8 cellular contexts compared by ENCODE assay signal in the genomic region with DNA sequence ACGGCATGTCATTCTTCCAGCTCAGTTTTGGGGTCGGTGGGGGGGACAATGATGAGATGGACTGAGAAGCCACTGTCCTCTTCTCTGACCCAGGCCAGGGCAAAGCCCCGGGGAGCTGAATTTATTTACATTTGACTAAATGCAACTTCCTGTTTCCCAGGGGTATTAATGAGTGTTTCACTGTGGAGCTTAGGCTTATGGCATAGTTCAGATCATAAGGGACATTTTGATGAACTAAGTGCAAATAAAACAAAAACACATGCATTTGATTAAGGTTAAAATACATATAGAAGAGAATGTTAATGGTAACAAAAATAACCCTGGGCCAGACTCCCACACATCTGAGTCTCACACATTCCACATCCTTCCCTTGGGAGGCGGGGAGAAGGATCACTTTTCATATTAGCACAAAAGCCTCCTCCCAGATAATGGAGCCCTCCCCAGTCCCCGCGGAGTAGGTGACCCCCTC.
DNase-seq lines count a peak whose midpoint lies in the region; ATAC-seq, FAIRE-seq and TF ChIP-seq lines count a peak whose summit lies in the region.

No MANE protein-coding gene starts in this region.

- H3K36me3 ChIP-seq in uterus: no peaks in the 10 kb centered on the region

- no peaks in the 10 kb centered on the region for H3K9me3 ChIP-seq in uterus

- intact Hi-C loops in natural killer cell (cut with micrococcal nuclease): no loop called here
- intact Hi-C loops in uterus (cut with DNase I; ENCODE audit: low total_unique reads): no loop called here

- peaks cover 27 to 46% of the 10 kb centered on the region in 2 donors for H3K27me3 Mint-ChIP-seq in natural killer cell treated with Interleukin-12 subunit alpha and Interleukin-12 subunit beta and Interleukin-15 and Interleukin-18, amount 100 ng/mL, for 72 hours
- H3K27me3 Mint-ChIP-seq in natural killer cell (ENCODE audit: low read depth in 2 of 2): peaks cover 32 to 61% of the 10 kb centered on the region in 2 donors
- H3K27me3 Mint-ChIP-seq in activated CD4-positive, alpha-beta memory T cell treated with anti-CD3 and anti-CD28 coated beads, Interleukin-2, amount 10 ng/mL, durations not matched to agents 7 days and 5 days: peaks cover 6% of the 10 kb centered on the region

- CTCF ChIA-PET in activated CD4-positive, alpha-beta memory T cell treated with anti-CD3 and anti-CD28 coated beads, Interleukin-2, amount 10 ng/mL, durations not matched to agents 7 days and 5 days (lab: Charles Lee): no interaction called here

- H3K4me3 Mint-ChIP-seq in natural killer cell treated with Interleukin-12 subunit alpha and Interleukin-12 subunit beta and Interleukin-15 and Interleukin-18, amount 100 ng/mL, for 72 hours: peak overlapping the region; percentile 78
- no peak overlapping the region for H3K4me3 Mint-ChIP-seq in natural killer cell
- H3K4me3 Mint-ChIP-seq in activated CD4-positive, alpha-beta memory T cell treated with anti-CD3 and anti-CD28 coated beads, Interleukin-2, amount 10 ng/mL, durations not matched to agents 7 days and 5 days: peak overlapping the region; percentile 80

- TF ChIP-seq POLR2A in uterus (IDR thresholded peaks at IDR 0.05) (no peak), GM18505 (IDR thresholded peaks at IDR 0.05; ENCODE audit: borderline replicate concordance, extremely low read depth, insufficient read depth, insufficient read length) (no peak)

- H3K36me3 Mint-ChIP-seq in natural killer cell treated with Interleukin-12 subunit alpha and Interleukin-12 subunit beta and Interleukin-15 and Interleukin-18, amount 100 ng/mL, for 72 hours: no peaks in the 10 kb centered on the region
- no peaks in the 10 kb centered on the region for H3K36me3 Mint-ChIP-seq in natural killer cell
- no peaks in the 10 kb centered on the region for H3K36me3 Mint-ChIP-seq in activated CD4-positive, alpha-beta memory T cell treated with anti-CD3 and anti-CD28 coated beads, Interleukin-2, amount 10 ng/mL, durations not matched to agents 7 days and 5 days (ENCODE audit: low read depth)

- no peak for FAIRE-seq in frontal cortex (lab: Jason Lieb, UNC)

- TF ChIP-seq CTCF in natural killer cell (IDR thresholded peaks at IDR 0.05): no peak
- no peak for TF ChIP-seq CTCF in uterus (IDR thresholded peaks at IDR 0.05)

- peak overlapping the region; percentile 15 to 47 for H3K27ac Mint-ChIP-seq in natural killer cell treated with Interleukin-12 subunit alpha and Interleukin-12 subunit beta and Interleukin-15 and Interleukin-18, amount 100 ng/mL, for 72 hours
- peak overlapping the region in 1 of 2 donors; percentile 81 for H3K27ac Mint-ChIP-seq in natural killer cell
- peak overlapping the region; percentile 78 for H3K27ac Mint-ChIP-seq in activated CD4-positive, alpha-beta memory T cell treated with anti-CD3 and anti-CD28 coated beads, Interleukin-2, amount 10 ng/mL, durations not matched to agents 7 days and 5 days

- no peak overlapping the region for H3K27ac ChIP-seq in uterus

- no peak for ATAC-seq in natural killer cell treated with Interleukin-12 subunit alpha and Interleukin-12 subunit beta and Interleukin-15 and Interleukin-18, amount 100 ng/mL, for 72 hours
- no peak for ATAC-seq in natural killer cell
- no peak for ATAC-seq in GM18867 (IDR thresholded peaks at IDR 0.05; ENCODE audit: unreplicated experiment)
- no peak for ATAC-seq in GM18505 (IDR thresholded peaks at IDR 0.05; ENCODE audit: unreplicated experiment)

- POLR2A ChIA-PET in activated CD4-positive, alpha-beta memory T cell treated with anti-CD3 and anti-CD28 coated beads, Interleukin-2, amount 10 ng/mL, durations not matched to agents 7 days and 5 days (lab: Charles Lee): interaction anchor here (0.5 to 1.3 kb wide), 4 partner anchors 10 to 175 kb away, joined by 3 to 19 read pairs (median 4); no protein-coding TSS in a partner anchor

- no peaks in the 10 kb centered on the region for H3K9me3 Mint-ChIP-seq in natural killer cell treated with Interleukin-12 subunit alpha and Interleukin-12 subunit beta and Interleukin-15 and Interleukin-18, amount 100 ng/mL, for 72 hours
- no peaks in the 10 kb centered on the region for H3K9me3 Mint-ChIP-seq in natural killer cell
- H3K9me3 Mint-ChIP-seq in activated CD4-positive, alpha-beta memory T cell treated with anti-CD3 and anti-CD28 coated beads, Interleukin-2, amount 10 ng/mL, durations not matched to agents 7 days and 5 days: no peaks in the 10 kb centered on the region

- DNase-seq in natural killer cell treated with Interleukin-12 subunit alpha and Interleukin-12 subunit beta and Interleukin-15 and Interleukin-18, amount 100 ng/mL, for 72 hours (ENCODE audit: low spot score): no peak
- DNase-seq in natural killer cell (no peak), iPS-NIHi11 (ENCODE audit: low spot score) (peak; percentile 34), uterus (no peak), frontal cortex (ENCODE audit: low spot score in 2 of 2) (no peak)
- no peak for DNase-seq in activated CD4-positive, alpha-beta memory T cell treated with anti-CD3 and anti-CD28 coated beads, Interleukin-2, amount 10 ng/mL, durations not matched to agents 7 days and 5 days

- no peaks in the 10 kb centered on the region for H3K4me1 ChIP-seq in uterus

- H3K4me1 Mint-ChIP-seq in natural killer cell treated with Interleukin-12 subunit alpha and Interleukin-12 subunit beta and Interleukin-15 and Interleukin-18, amount 100 ng/mL, for 72 hours (ENCODE audit: low read depth in 2 of 2): peaks cover 20 to 22% of the 10 kb centered on the region in 2 donors
- peaks cover 21 to 31% of the 10 kb centered on the region in 2 donors for H3K4me1 Mint-ChIP-seq in natural killer cell
- H3K4me1 Mint-ChIP-seq in activated CD4-positive, alpha-beta memory T cell treated with anti-CD3 and anti-CD28 coated beads, Interleukin-2, amount 10 ng/mL, durations not matched to agents 7 days and 5 days: peaks cover 31% of the 10 kb centered on the region

- peak overlapping the region; percentile 15 for H3K4me3 ChIP-seq in uterus

- H3K27me3 ChIP-seq in uterus: no peaks in the 10 kb centered on the region
